Comparison of ENCODE assay signal across 26 cellular contexts in the genomic region with DNA sequence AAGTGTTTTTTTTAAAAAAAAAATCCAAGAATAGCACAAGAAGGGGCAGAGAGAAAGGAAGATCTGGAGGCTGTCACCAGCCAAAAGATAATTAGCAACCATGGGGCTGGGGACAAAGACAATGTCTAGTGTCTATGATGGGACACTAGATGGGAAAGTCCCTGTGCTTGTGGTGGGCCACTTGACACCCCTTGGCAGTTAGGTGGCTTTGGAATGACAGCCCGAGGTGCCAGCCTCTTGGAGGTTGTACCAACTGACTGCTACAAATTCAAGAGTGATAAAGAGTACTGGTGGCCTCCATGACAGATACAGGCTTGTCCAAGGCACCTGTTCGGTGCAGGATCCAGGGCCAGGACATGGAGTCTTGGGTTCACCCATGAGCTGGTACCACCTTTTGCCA. TPM values are rescaled to one million over a fixed set of nuclear protein-coding genes. Genes with fewer than 3 reads are reported as not detected.
DNase-seq lines count a peak whose midpoint lies in the region; ATAC-seq and TF ChIP-seq lines count a peak whose summit lies in the region.
"Had no signal": no experiment of that assay in that cellular context is flagged by ENCODE, and none has a peak within 500 bp of the region (broad histone marks: within the 10 kb centered on the region; RNA-seq: fewer than 3 reads in every experiment).

No MANE protein-coding gene starts in this region.

- H3K27me3 ChIP-seq in gastroesophageal sphincter, result no peaks in the 10 kb centered on the region
- no peaks in the 10 kb centered on the region for H3K27me3 ChIP-seq in stomach smooth muscle (ENCODE audit: control insufficient read depth in 1 of 2, insufficient read depth in 2 of 2, low read length in 2 of 2)
- no peaks in the 10 kb centered on the region for H3K27me3 ChIP-seq in psoas muscle (ENCODE audit: insufficient read depth in 3 of 3, low read length in 2 of 3)
- H3K27me3 ChIP-seq: heart right ventricle, suprapubic skin had no signal

- H3K9me3 ChIP-seq in gastroesophageal sphincter, result no peaks in the 10 kb centered on the region
- no peaks in the 10 kb centered on the region for H3K9me3 ChIP-seq in stomach smooth muscle (ENCODE audit: control insufficient read depth in 2 of 2, low read length in 2 of 2)
- H3K9me3 ChIP-seq in psoas muscle, result no peaks in the 10 kb centered on the region
- H3K9me3 ChIP-seq: heart right ventricle, suprapubic skin had no signal

- no peak overlapping the region for H3K9ac ChIP-seq in stomach smooth muscle (ENCODE audit: low read length in 2 of 2)

- POLR2A ChIA-PET in activated CD4-positive, alpha-beta memory T cell treated with anti-CD3 and anti-CD28 coated beads for 36 hours (lab: Charles Lee), result interaction anchor here (1.4 to 2.5 kb wide), 3 partner anchors 13 to 27 kb away, joined by 3 to 30 read pairs (median 8); partner anchors contain the start of gene ATP2B4
- POLR2A ChIA-PET in activated CD4-positive, alpha-beta memory T cell treated with anti-CD3 and anti-CD28 coated beads, Interleukin-2, amount 10 ng/mL, durations not matched to agents 7 days and 5 days (lab: Charles Lee), result interaction anchor here (2.1 to 10.0 kb wide), 3 partner anchors 9 to 26 kb away, joined by 9 to 188 read pairs (median 21); partner anchors contain the start of gene ATP2B4
- POLR2A ChIA-PET in RWPE1 (lab: Yijun Ruan, JAX; ENCODE audit: low non-redundant PET), result no interaction called here

- peaks cover 2% of the 10 kb centered on the region for H3K36me3 Mint-ChIP-seq in activated CD4-positive, alpha-beta memory T cell treated with anti-CD3 and anti-CD28 coated beads for 36 hours
- peaks cover 50% of the 10 kb centered on the region for H3K36me3 Mint-ChIP-seq in activated CD4-positive, alpha-beta memory T cell treated with anti-CD3 and anti-CD28 coated beads, Interleukin-2, amount 10 ng/mL, durations not matched to agents 7 days and 5 days (ENCODE audit: low read depth)
- H3K36me3 Mint-ChIP-seq: stimulated activated naive B cell treated with anti-CD40 and anti-IgM and Interleukin-4, amounts not matched to agents 10 μg/mL and 1 μg/mL and 100 μg/mL, for 72 hours had no signal

- CTCF ChIA-PET in activated CD4-positive, alpha-beta memory T cell treated with anti-CD3 and anti-CD28 coated beads for 36 hours (lab: Charles Lee), result interaction anchor here (1.6 to 4.3 kb wide), 3 partner anchors 21 to 54 kb away, joined by 5 to 28 read pairs (median 10); partner anchors contain the start of gene ATP2B4
- CTCF ChIA-PET in activated CD4-positive, alpha-beta memory T cell treated with anti-CD3 and anti-CD28 coated beads, Interleukin-2, amount 10 ng/mL, durations not matched to agents 7 days and 5 days (lab: Charles Lee), result interaction anchor here (1.2 to 3.5 kb wide), 3 partner anchors 22 to 27 kb away, joined by 3 to 17 read pairs (median 3); partner anchors contain the start of gene ATP2B4
- CTCF ChIA-PET in RWPE1 (lab: Yijun Ruan, JAX), result interaction anchor here (0.6 to 1.2 kb wide), 3 partner anchors 9 to 152 kb away, joined by 3 to 5 read pairs (median 3); no protein-coding TSS in a partner anchor

- peak overlapping the region; percentile 90 for H3K27ac Mint-ChIP-seq in activated CD4-positive, alpha-beta memory T cell treated with anti-CD3 and anti-CD28 coated beads for 36 hours
- no peak overlapping the region for H3K27ac Mint-ChIP-seq in activated CD4-positive, alpha-beta memory T cell treated with anti-CD3 and anti-CD28 coated beads, Interleukin-2, amount 10 ng/mL, durations not matched to agents 7 days and 5 days
- H3K27ac Mint-ChIP-seq: H9 had no signal

- ATAC-seq in gastroesophageal sphincter, result no peak
- no peak for ATAC-seq in psoas muscle
- ATAC-seq: heart right ventricle; naive thymus-derived CD8-positive, alpha-beta T cell; stimulated activated naive B cell treated with anti-CD40 and anti-IgM and Interleukin-4, amounts not matched to agents 10 μg/mL and 1 μg/mL and 100 μg/mL, for 72 hours had no signal

- no peaks in the 10 kb centered on the region for H3K36me3 ChIP-seq in gastroesophageal sphincter
- H3K36me3 ChIP-seq in stomach smooth muscle (ENCODE audit: control insufficient read depth in 2 of 2, insufficient read depth in 2 of 2, low read length in 2 of 2), result peaks cover 2 to 3% of the 10 kb centered on the region in 2 donors
- H3K36me3 ChIP-seq in psoas muscle (ENCODE audit: insufficient read depth in 1 of 2, low read depth in 1 of 2), result no peaks in the 10 kb centered on the region
- H3K36me3 ChIP-seq: suprapubic skin had no signal

- no peaks in the 10 kb centered on the region for H3K27me3 Mint-ChIP-seq in activated CD4-positive, alpha-beta memory T cell treated with anti-CD3 and anti-CD28 coated beads for 36 hours
- no peaks in the 10 kb centered on the region for H3K27me3 Mint-ChIP-seq in activated CD4-positive, alpha-beta memory T cell treated with anti-CD3 and anti-CD28 coated beads, Interleukin-2, amount 10 ng/mL, durations not matched to agents 7 days and 5 days
- H3K27me3 Mint-ChIP-seq: brain; naive thymus-derived CD8-positive, alpha-beta T cell; stimulated activated naive B cell treated with anti-CD40 and anti-IgM and Interleukin-4, amounts not matched to agents 10 μg/mL and 1 μg/mL and 100 μg/mL, for 72 hours had no signal

- DNase-seq in activated CD4-positive, alpha-beta memory T cell treated with anti-CD3 and anti-CD28 coated beads for 36 hours, result no peak
- no peak for DNase-seq in activated CD4-positive, alpha-beta memory T cell treated with anti-CD3 and anti-CD28 coated beads, Interleukin-2, amount 10 ng/mL, durations not matched to agents 7 days and 5 days
- DNase-seq in RWPE1 (ENCODE audit: low spot score) (no peak), OCI-M1 (lab: John Stamatoyannopoulos, UW) (no peak), psoas muscle (no peak), DMS79 treated with DMSO at 0.1 percent for 48 hours (lab: John Stamatoyannopoulos, UW) (no peak)
- DNase-seq: 8988T; activated CD4-positive, CD25-positive, alpha-beta regulatory T cell; activated naive CD4-positive, alpha-beta T cell treated with Interleukin-2 at 50 U/mL for 16 hours; amniotic stem cell; EL; foreskin melanocyte; H9; heart right ventricle; kidney; naive thymus-derived CD8-positive, alpha-beta T cell; NCI-H2029; NCI-H510A treated with DMSO at 0.1 percent for 48 hours; occipital lobe; stimulated activated naive B cell treated with anti-CD40 and anti-IgM and Interleukin-4, amounts not matched to agents 10 μg/mL and 1 μg/mL and 100 μg/mL, for 72 hours had no signal

- H3K27ac ChIP-seq in RWPE1, result 0 out of 2 replicates have a peak overlapping the region, but pooled peaks have one; percentile 13
- H3K27ac ChIP-seq in gastroesophageal sphincter, result peak overlapping the region in 3 of 4 donors; percentile 87 to 95 (median 94)
- H3K27ac ChIP-seq in stomach smooth muscle (ENCODE audit: low read length), result peak overlapping the region; percentile 42
- no peak overlapping the region for H3K27ac ChIP-seq in psoas muscle
- H3K27ac ChIP-seq: C4-2B, SK-N-MC, suprapubic skin had no signal

- TF ChIP-seq EP300 in gastroesophageal sphincter (IDR thresholded peaks at IDR 0.05), result no peak

- H3K4me1 Mint-ChIP-seq in activated CD4-positive, alpha-beta memory T cell treated with anti-CD3 and anti-CD28 coated beads for 36 hours (ENCODE audit: low read depth), result peaks cover 71% of the 10 kb centered on the region
- peaks cover 79% of the 10 kb centered on the region for H3K4me1 Mint-ChIP-seq in activated CD4-positive, alpha-beta memory T cell treated with anti-CD3 and anti-CD28 coated beads, Interleukin-2, amount 10 ng/mL, durations not matched to agents 7 days and 5 days

- TF ChIP-seq POLR2A in gastroesophageal sphincter (IDR thresholded peaks at IDR 0.05), result no peak

- H3K4me3 ChIP-seq in gastroesophageal sphincter (no peak overlapping the region), stomach smooth muscle (ENCODE audit: low read length in 2 of 2) (no peak overlapping the region), psoas muscle (no peak overlapping the region)
- H3K4me3 ChIP-seq: heart right ventricle, SK-N-MC, suprapubic skin had no signal

- no peak for TF ChIP-seq CTCF in RWPE1 (conservative IDR thresholded peaks at IDR 0.05; ENCODE audit: low read depth)
- no peak for TF ChIP-seq CTCF in gastroesophageal sphincter (IDR thresholded peaks at IDR 0.05)
- no peak for TF ChIP-seq CTCF in psoas muscle (IDR thresholded peaks at IDR 0.05)

- intact Hi-C loops in activated CD4-positive, alpha-beta memory T cell treated with anti-CD3 and anti-CD28 coated beads for 36 hours (cut with micrococcal nuclease), result loop anchor here (2.0 kb wide), 1 partner anchor 15 kb away; no protein-coding TSS in a partner anchor
- intact Hi-C loops in psoas muscle (cut with DNase I), result no loop called here

- H3K9me3 Mint-ChIP-seq in activated CD4-positive, alpha-beta memory T cell treated with anti-CD3 and anti-CD28 coated beads for 36 hours, result no peaks in the 10 kb centered on the region
- no peaks in the 10 kb centered on the region for H3K9me3 Mint-ChIP-seq in activated CD4-positive, alpha-beta memory T cell treated with anti-CD3 and anti-CD28 coated beads, Interleukin-2, amount 10 ng/mL, durations not matched to agents 7 days and 5 days
- H3K9me3 Mint-ChIP-seq: brain; H9; naive thymus-derived CD8-positive, alpha-beta T cell; stimulated activated naive B cell treated with anti-CD40 and anti-IgM and Interleukin-4, amounts not matched to agents 10 μg/mL and 1 μg/mL and 100 μg/mL, for 72 hours had no signal

- WGBS in gastroesophageal sphincter (ENCODE audit: low coverage in 1 of 2), 2 donors, result 100% methylated on average over 1 of the region's 2 CpGs
- WGBS in psoas muscle, 3 donors, result 65 to 75% (median 70%) methylated on average over 2 of the region's 2 CpGs

- H3K4me3 Mint-ChIP-seq in activated CD4-positive, alpha-beta memory T cell treated with anti-CD3 and anti-CD28 coated beads for 36 hours, result no peak overlapping the region
- H3K4me3 Mint-ChIP-seq in activated CD4-positive, alpha-beta memory T cell treated with anti-CD3 and anti-CD28 coated beads, Interleukin-2, amount 10 ng/mL, durations not matched to agents 7 days and 5 days, result no peak overlapping the region
- H3K4me3 Mint-ChIP-seq: brain; H9; stimulated activated naive B cell treated with anti-CD40 and anti-IgM and Interleukin-4, amounts not matched to agents 10 μg/mL and 1 μg/mL and 100 μg/mL, for 72 hours had no signal

- H3K4me1 ChIP-seq in gastroesophageal sphincter, result peaks cover 5 to 93% (median 40%) of the 10 kb centered on the region in 3 donors
- H3K4me1 ChIP-seq in stomach smooth muscle (ENCODE audit: control insufficient read depth, insufficient read depth, low read length), result peaks cover 46% of the 10 kb centered on the region
- H3K4me1 ChIP-seq in psoas muscle, result peaks cover 19% of the 10 kb centered on the region

RNA-seq across cellular contexts. Expression of gene ATP2B4, which starts 21.6 kb away (rescaled TPM):
- total RNA-seq in activated CD4-positive, alpha-beta memory T cell treated with anti-CD3 and anti-CD28 coated beads for 36 hours, result 10 to 100 TPM; 48.1 to 52.7 TPM
- 100 to 1,000 TPM; 112 to 116 TPM for total RNA-seq in activated CD4-positive, alpha-beta memory T cell treated with anti-CD3 and anti-CD28 coated beads, Interleukin-2, amount 10 ng/mL, durations not matched to agents 7 days and 5 days
- total RNA-seq in gastroesophageal sphincter (100 to 1,000 TPM; 211 to 454 (median 257) TPM), psoas muscle (10 to 100 TPM; 18.6 to 29.6 (median 27.9) TPM)
- polyA plus RNA-seq in psoas muscle, result 10 to 100 TPM; 12.2 to 26.6 (median 15.6) TPM
